ENCODE assay signal across 7 cellular contexts in genomic region chr22:40156682-40157081, GRCh38. TPM values are rescaled to one million over a fixed set of nuclear protein-coding genes. Genes with fewer than 3 reads are reported as not detected.
A peak's percentile ranks its signal among the peaks of the same experiment; 100 is the strongest.
DNase-seq lines count a peak whose midpoint lies in the region; ATAC-seq and TF ChIP-seq lines count a peak whose summit lies in the region.
"Not testable (repeated sequence)": the region's sequence is repeated elsewhere in the genome, so short reads cannot be mapped to it uniquely, and the experiment has no call there.

No MANE protein-coding gene starts in this region.

- WGBS in smooth muscle cell (ENCODE audit: low lambda C conversion rate) = 90% methylated on average over 6 of the region's 6 CpGs
- WGBS in transverse colon (ENCODE audit: low coverage in 1 of 2), 2 donors = 64 to 68% methylated on average over 4 to 6 of the region's 6 CpGs

- H3K4me1 Mint-ChIP-seq in chondrocyte (ENCODE audit: low read depth) (peaks cover 31% of the 10 kb centered on the region), osteocyte (ENCODE audit: unreplicated experiment) (peaks cover 24% of the 10 kb centered on the region)

- CTCF ChIA-PET in HEK293 (lab: Yijun Ruan, JAX) = interaction anchor here (0.6 kb wide), 1 partner anchor 19 kb away, joined by 5 read pairs; no protein-coding TSS in a partner anchor

- peak overlapping the region; percentile 61 for H3K4me2 ChIP-seq in smooth muscle cell

- ATAC-seq in left colon = peak; percentile 27

- H3K27me3 ChIP-seq in smooth muscle cell (ENCODE audit: low read depth); transverse colon: not testable (repeated sequence)

- peak overlapping the region; percentile 27 for H3K27ac Mint-ChIP-seq in chondrocyte (ENCODE audit: unreplicated experiment)
- H3K27ac Mint-ChIP-seq in osteocyte (ENCODE audit: unreplicated experiment) = not testable (repeated sequence)

- not testable (repeated sequence) for H3K27me3 Mint-ChIP-seq in chondrocyte (ENCODE audit: low read depth); osteocyte (ENCODE audit: unreplicated experiment)

- not testable (repeated sequence) for TF ChIP-seq CTCF in HEK293 (tag by site-specific recombination; IDR thresholded peaks at IDR 0.05); chondrocyte (IDR thresholded peaks at IDR 0.05); osteocyte (IDR thresholded peaks at IDR 0.05); smooth muscle cell (IDR thresholded peaks at IDR 0.05; ENCODE audit: borderline replicate concordance, insufficient read depth, poor library complexity, severe bottlenecking); transverse colon (IDR thresholded peaks at IDR 0.05)

- H3K27ac ChIP-seq in HEK293 (ENCODE audit: extremely low read depth, low read depth, low read length) (0 out of 2 replicates have a peak overlapping the region, but pooled peaks have one; percentile 22), SK-N-MC (peak overlapping the region; percentile 83), smooth muscle cell (ENCODE audit: low read depth) (peak overlapping the region; percentile 8), transverse colon (peak overlapping the region; percentile 53 to 75 (median 73))

- H3K4me3 ChIP-seq in HEK293 (ENCODE audit: low read depth, low read length); SK-N-MC; smooth muscle cell; transverse colon: not testable (repeated sequence)

- H3K9ac ChIP-seq in SK-N-MC (ENCODE audit: insufficient read length); smooth muscle cell (ENCODE audit: low read depth): not testable (repeated sequence)

- H4K20me1 ChIP-seq in smooth muscle cell (ENCODE audit: low read depth) = not testable (repeated sequence)

- H3K9me3 ChIP-seq in HEK293 (ENCODE audit: control insufficient read depth, insufficient read depth, low read depth, low read length); SK-N-MC (ENCODE audit: low read depth, low read length); smooth muscle cell (replicated peaks; ENCODE audit: low read depth); transverse colon: not testable (repeated sequence)

- TF ChIP-seq POLR2A in transverse colon (IDR thresholded peaks at IDR 0.05) = not testable (repeated sequence)

- H3K36me3 Mint-ChIP-seq in chondrocyte (ENCODE audit: low read depth); osteocyte (ENCODE audit: unreplicated experiment): not testable (repeated sequence)

- H3F3A ChIP-seq in smooth muscle cell (ENCODE audit: low read depth) = not testable (repeated sequence)

- not testable (repeated sequence) for H2AFZ ChIP-seq in smooth muscle cell (ENCODE audit: low read depth)

- POLR2A ChIA-PET in HEK293 (lab: Yijun Ruan, JAX) = not testable (repeated sequence)

- DNase-seq in SK-N-MC (ENCODE audit: low read depth, low spot score); chondrocyte (ENCODE audit: low spot score); left colon; smooth muscle cell (lab: John Stamatoyannopoulos, UW; ENCODE audit: unreplicated experiment); transverse colon: not testable (repeated sequence)
- peak; percentile 32 for DNase-seq in osteocyte (ENCODE audit: extremely low spot score, unreplicated experiment)

- H3K4me3 Mint-ChIP-seq in chondrocyte (ENCODE audit: unreplicated experiment); osteocyte (ENCODE audit: unreplicated experiment): not testable (repeated sequence)

- H3K79me2 ChIP-seq in smooth muscle cell (ENCODE audit: low read depth) = not testable (repeated sequence)

- peaks cover 12% of the 10 kb centered on the region for H3K4me1 ChIP-seq in HEK293 (ENCODE audit: control insufficient read depth, insufficient read depth, low read length)
- not testable (repeated sequence) for H3K4me1 ChIP-seq in smooth muscle cell (ENCODE audit: low read depth)
- peaks cover 6 to 28% (median 23%) of the 10 kb centered on the region in 4 donors for H3K4me1 ChIP-seq in transverse colon

- not testable (repeated sequence) for TF ChIP-seq EP300 in transverse colon (IDR thresholded peaks at IDR 0.05; ENCODE audit: low read depth)

- in situ Hi-C loops in transverse colon (cut with MboI; ENCODE audit: low pct_ligation_motif_present in 1 of 4, low pct_unique_long_range_greater_than_20kb in 1 of 4, low sequenced_read_pairs in 3 of 4) = not testable (repeated sequence)

- not testable (repeated sequence) for H3K36me3 ChIP-seq in HEK293 (ENCODE audit: control insufficient read depth in 2 of 2, insufficient read depth in 1 of 2, low read length in 2 of 2); SK-N-MC (ENCODE audit: insufficient read depth, low read length); smooth muscle cell (ENCODE audit: low read depth); transverse colon

- intact Hi-C loops in left colon (cut with DNase I, micrococcal nuclease); transverse colon (cut with DNase I; ENCODE audit: low total_unique reads): not testable (repeated sequence)

- not testable (repeated sequence) for H3K9me3 Mint-ChIP-seq in chondrocyte (ENCODE audit: low read depth); osteocyte (ENCODE audit: unreplicated experiment)

RNA-seq across cellular contexts. Expression of gene TNRC6B, which starts 21.0 kb away (rescaled TPM):
- total RNA-seq in chondrocyte (30.9 to 42.8 TPM (median 35.0 TPM) in 3 replicates), left colon (10 to 100 TPM; 50.9 to 51.0 TPM), osteocyte (47.4 and 50.3 TPM in 2 replicates), smooth muscle cell (36.4 and 44.4 TPM in 2 replicates), transverse colon (100 to 1,000 TPM in 1 of 4 donors, 10 to 100 TPM in 3; 36.7 to 108 (median 54.0) TPM)
- polyA plus RNA-seq in smooth muscle cell = 21.5 and 30.2 TPM in 2 replicates

Comparison
In these comparisons a context has a peak if more than half of its experiments do, and no peak if none do; other contexts are left out.
1. H3K27ac ChIP-seq: peak in every context shown above with its lines; median percentile 83 in SK-N-MC; 73 in transverse colon; 22 in HEK293; 8 in smooth muscle cell.